In the genomic region with DNA sequence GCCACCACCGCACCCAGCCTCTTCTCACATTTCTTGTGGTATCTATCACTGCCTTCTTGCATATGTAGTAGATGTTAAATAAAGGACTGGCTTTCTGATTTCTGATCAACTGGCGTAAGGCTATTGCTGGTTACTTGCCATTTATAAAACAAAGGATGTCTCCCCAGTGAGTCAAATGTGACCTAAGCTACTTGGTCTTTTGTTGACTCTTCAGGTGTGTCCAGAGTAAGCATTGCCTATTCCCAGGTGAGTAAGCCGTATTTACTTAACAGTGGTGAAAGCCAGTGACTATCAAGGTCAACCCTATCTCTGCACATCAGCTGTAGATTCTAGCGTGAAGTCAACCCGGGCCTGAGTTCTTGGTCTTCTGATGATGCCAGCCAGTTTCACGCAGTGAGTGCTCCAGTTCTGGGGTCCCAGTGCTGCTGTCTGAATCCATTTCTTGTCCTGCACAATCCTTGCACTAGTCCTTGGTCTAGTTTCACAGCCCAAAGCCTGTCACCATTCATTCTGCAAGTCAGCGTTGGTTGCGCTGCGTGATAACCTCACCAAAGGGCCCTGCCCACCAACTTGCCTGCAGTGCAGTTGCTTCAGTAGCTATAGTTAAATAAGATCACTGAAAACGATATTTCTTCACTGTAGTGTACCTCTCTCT, we compare ENCODE assay signal across 26 cellular contexts.
A peak's percentile ranks its signal among the peaks of the same experiment; 100 is the strongest.
DNase-seq lines count a peak whose midpoint lies in the region; ATAC-seq and TF ChIP-seq lines count a peak whose summit lies in the region.
"Had no signal": no experiment of that assay in that cellular context is flagged by ENCODE, and none has a peak within 500 bp of the region (broad histone marks: within the 10 kb centered on the region; RNA-seq: fewer than 3 reads in every experiment).

No MANE protein-coding gene starts in this region.

- H3K27ac ChIP-seq in epithelial cell of prostate (peak overlapping the region; percentile 74), prostate gland (no peak overlapping the region)
- H3K27ac ChIP-seq: esophagus squamous epithelium, right atrium auricular region, tibial nerve had no signal

- no peak for TF ChIP-seq CTCF in prostate gland (IDR thresholded peaks at IDR 0.05)

- ATAC-seq in GM19351 (IDR thresholded peaks at IDR 0.05; ENCODE audit: unreplicated experiment) (no peak), HG02678 (IDR thresholded peaks at IDR 0.05; ENCODE audit: unreplicated experiment) (no peak)
- ATAC-seq: activated CD8-positive, alpha-beta memory T cell treated with anti-CD3 and anti-CD28 coated beads, Interleukin-2, amount 10 ng/mL, durations not matched to agents 7 days and 5 days; activated naive CD4-positive, alpha-beta T cell treated with anti-CD3 and anti-CD28 coated beads, Interleukin-2, amount 50 U/mL, for 72 hours; activated T-helper 17 cell treated with anti-CD3 and anti-CD28 coated beads, Interleukin-2, amount 50 U/mL, for 72 hours; GM23338; Panc1; stimulated activated naive CD8-positive, alpha-beta T cell treated with anti-CD3 and anti-CD28 coated beads, Interleukin-15, Interleukin-2, amounts not matched to agents 100 U/mL and 50 U/mL, for 24 hours; T-helper 17 cell had no signal

- H3K27me3 ChIP-seq in H7 (ENCODE audit: control insufficient read depth, insufficient read depth, low read length): no peaks in the 10 kb centered on the region
- no peaks in the 10 kb centered on the region for H3K27me3 ChIP-seq in prostate gland (replicated peaks; ENCODE audit: insufficient read depth)
- H3K27me3 ChIP-seq: esophagus squamous epithelium, right atrium auricular region, tibial nerve had no signal

- no peaks in the 10 kb centered on the region for H3K4me1 ChIP-seq in prostate gland (replicated peaks)
- H3K4me1 ChIP-seq: right atrium auricular region, tibial nerve had no signal

- peak; percentile 89 for DNase-seq in DMS53 treated with DMSO at 0.1 percent for 48 hours (lab: John Stamatoyannopoulos, UW; ENCODE audit: unreplicated experiment)
- peak; percentile 4 for DNase-seq in NCI-H2029 treated with DMSO at 0.1 percent for 48 hours (lab: John Stamatoyannopoulos, UW)
- DNase-seq in epithelial cell of prostate (ENCODE audit: low read depth, low spot score): peak; percentile 95
- peak; percentile 51 for DNase-seq in renal cortical epithelial cell (ENCODE audit: low read depth)
- DNase-seq in H7: no peak
- no peak for DNase-seq in prostate gland (ENCODE audit: low spot score)
- DNase-seq: activated CD4-positive, alpha-beta T cell treated with anti-CD3 and anti-CD28 coated beads for 48 hours; activated CD8-positive, alpha-beta memory T cell treated with anti-CD3 and anti-CD28 coated beads, Interleukin-2, amount 10 ng/mL, durations not matched to agents 7 days and 5 days; AML-193; cerebellar nuclear complex; effector CD8-positive, alpha-beta T cell; esophagus squamous epithelium; kidney; NCI-H1417; occipital lobe; stimulated activated CD4-positive, alpha-beta T cell treated with anti-CD3 and anti-CD28 coated beads, Interleukin-4, amount 100 ng/mL, for 4 hours; stimulated activated naive CD8-positive, alpha-beta T cell treated with anti-CD3 and anti-CD28 coated beads, Interleukin-15, Interleukin-2, amounts not matched to agents 100 U/mL and 50 U/mL, for 24 hours; T-helper 17 cell had no signal

- no peaks in the 10 kb centered on the region; the same call in 1 of the 2 replicates for H3K36me3 ChIP-seq in H7 (replicated peaks; ENCODE audit: control insufficient read depth, insufficient read depth, low read length)
- no peaks in the 10 kb centered on the region for H3K36me3 ChIP-seq in prostate gland
- H3K36me3 ChIP-seq: right atrium auricular region had no signal

- intact Hi-C loops in prostate gland (cut with DNase I): no loop called here

- H3K9me3 ChIP-seq in prostate gland: no peaks in the 10 kb centered on the region
- H3K9me3 ChIP-seq: esophagus squamous epithelium, right atrium auricular region, tibial nerve had no signal

- H3K4me3 ChIP-seq in H7 (ENCODE audit: insufficient read depth, low read depth, low read length) (no peak overlapping the region), prostate gland (no peak overlapping the region)
- H3K4me3 ChIP-seq: esophagus squamous epithelium, GM23338, right atrium auricular region, tibial nerve had no signal

- TF ChIP-seq POLR2A in prostate gland (IDR thresholded peaks at IDR 0.05): no peak

- WGBS in prostate gland: 83% methylated on average over 10 of the region's 10 CpGs

Comparison
In these comparisons a context has a peak if more than half of its experiments do, and no peak if none do; other contexts are left out.
1. DNase-seq: peak in DMS53 treated with DMSO at 0.1 percent for 48 hours (single experiment), NCI-H2029 treated with DMSO at 0.1 percent for 48 hours (single experiment), epithelial cell of prostate (single experiment) and renal cortical epithelial cell (single experiment); none in H7 (single experiment) and prostate gland (single experiment).